Comparison of ENCODE assay signal across 1 cellular context in the genomic region with DNA sequence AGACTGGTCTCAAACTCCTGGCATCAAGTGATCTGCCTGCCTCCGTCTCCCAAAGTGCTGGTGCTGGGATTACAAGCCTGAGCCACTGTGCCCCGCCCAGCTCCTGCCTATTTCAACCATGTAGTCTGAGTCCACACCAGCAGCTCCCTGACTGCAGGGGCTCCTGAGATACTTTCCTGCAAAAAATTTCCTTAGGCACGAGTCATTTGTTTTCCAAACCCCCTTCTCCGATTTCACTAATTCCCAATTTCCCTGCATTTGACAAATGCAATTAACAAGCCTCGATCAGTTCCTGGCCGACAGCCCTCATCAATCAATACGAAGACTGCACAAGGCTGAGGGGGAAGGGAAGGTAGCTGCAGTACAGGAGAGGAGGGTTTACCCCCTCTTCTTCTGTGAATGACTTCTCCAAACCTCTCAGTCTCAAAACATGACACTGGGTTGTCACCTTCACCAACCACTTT.
TF ChIP-seq lines count a peak whose summit lies in the region.

No MANE protein-coding gene starts in this region.

TF ChIP-seq in HEK293, 187 proteins besides CTCF, POLR2A, EP300 and RAD21 (continued from another document):
- TF ChIP-seq, protein P1, sequence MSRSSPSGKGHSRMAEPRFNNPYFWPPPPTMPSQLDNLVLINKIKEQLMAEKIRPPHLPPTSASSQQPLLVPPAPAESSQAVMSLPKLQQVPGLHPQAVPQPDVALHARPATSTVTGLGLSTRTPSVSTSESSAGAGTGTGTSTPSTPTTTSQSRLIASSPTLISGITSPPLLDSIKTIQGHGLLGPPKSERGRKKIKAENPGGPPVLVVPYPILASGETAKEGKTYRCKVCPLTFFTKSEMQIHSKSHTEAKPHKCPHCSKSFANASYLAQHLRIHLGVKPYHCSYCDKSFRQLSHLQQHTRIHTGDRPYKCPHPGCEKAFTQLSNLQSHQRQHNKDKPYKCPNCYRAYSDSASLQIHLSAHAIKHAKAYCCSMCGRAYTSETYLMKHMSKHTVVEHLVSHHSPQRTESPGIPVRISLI (tag by site-specific recombination; IDR thresholded peaks at IDR 0.05): no peak
- TF ChIP-seq ZNF112 (tag by site-specific recombination; IDR thresholded peaks at IDR 0.05) (no peak), ZXDB (tag by site-specific recombination; IDR thresholded peaks at IDR 0.05) (peak; percentile 17; the same call in 1 of the 2 replicates), ZNF560 (tag by site-specific recombination; IDR thresholded peaks at IDR 0.05; ENCODE audit: borderline replicate concordance) (no peak), ZNF140 (tag by site-specific recombination; IDR thresholded peaks at IDR 0.05) (no peak), ZNF664 (tag by site-specific recombination; IDR thresholded peaks at IDR 0.05) (no peak), ZNF530 (tag by site-specific recombination; IDR thresholded peaks at IDR 0.05; ENCODE audit: low read depth) (no peak), KLF1 (tag by site-specific recombination; IDR thresholded peaks at IDR 0.05) (no peak), ZNF629 (tag by site-specific recombination; IDR thresholded peaks at IDR 0.05) (no peak), ZNF146 (tag by site-specific recombination; IDR thresholded peaks at IDR 0.05) (no peak), ZNF404 (tag by site-specific recombination; IDR thresholded peaks at IDR 0.05) (no peak), ZNF645 (tag by site-specific recombination; IDR thresholded peaks at IDR 0.05) (no peak), EGR2 (tag by site-specific recombination; IDR thresholded peaks at IDR 0.05; ENCODE audit: low read depth) (no peak), ZBTB17 (tag by site-specific recombination; IDR thresholded peaks at IDR 0.05) (no peak)
